1 cellular context compared by ENCODE assay signal in the genomic region with DNA sequence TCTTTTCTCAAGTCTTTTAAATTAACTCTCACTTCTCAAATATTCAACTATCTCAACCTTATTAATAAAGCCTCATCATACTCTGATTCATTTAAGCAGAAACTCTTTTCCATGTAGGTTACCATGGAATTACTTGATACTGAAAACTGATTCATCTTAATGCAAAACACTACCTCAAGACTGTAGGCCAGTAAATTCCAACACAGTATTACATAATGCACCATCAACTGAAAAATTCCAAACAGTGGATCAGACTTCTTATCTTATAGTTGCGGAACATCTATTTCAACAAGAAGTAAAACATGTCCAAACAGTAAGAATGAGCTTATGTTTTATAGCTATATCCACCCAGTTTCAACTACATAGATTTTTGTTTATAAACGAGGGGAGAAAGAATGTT.
TF ChIP-seq lines count a peak whose summit lies in the region.

No MANE protein-coding gene starts in this region.

TF ChIP-seq in K562, 482 proteins besides CTCF, POLR2A, EP300 and RAD21:
- TF ChIP-seq CBFA2T2 (conservative IDR thresholded peaks at IDR 0.05) (no peak), ZBTB1 (CRISPR knock-in tag; IDR thresholded peaks at IDR 0.05; ENCODE audit: borderline replicate concordance, low read depth) (no peak), GABPB1 (CRISPR knock-in tag; IDR thresholded peaks at IDR 0.05) (no peak), SMC3 (conservative IDR thresholded peaks at IDR 0.05; ENCODE audit: insufficient read depth, low read depth, low read length) (no peak), CCNT2 (IDR thresholded peaks at IDR 0.05; ENCODE audit: borderline replicate concordance, extremely low read depth, insufficient read length, low read depth, low read length) (no peak), RB1 (IDR thresholded peaks at IDR 0.05; ENCODE audit: low read depth) (no peak), BACH1 (tag; IDR thresholded peaks at IDR 0.05) (no peak), SRSF3 (IDR thresholded peaks at IDR 0.05; ENCODE audit: insufficient read depth, low read length) (no peak), PRMT5 (CRISPR knock-in tag; IDR thresholded peaks at IDR 0.05) (no peak), MCM5 (IDR thresholded peaks at IDR 0.05; ENCODE audit: low read depth) (no peak), NFRKB (IDR thresholded peaks at IDR 0.05; ENCODE audit: low read depth) (no peak), ZNF232 (CRISPR knock-in tag; IDR thresholded peaks at IDR 0.05) (no peak)
- TF ChIP-seq, protein P1, sequence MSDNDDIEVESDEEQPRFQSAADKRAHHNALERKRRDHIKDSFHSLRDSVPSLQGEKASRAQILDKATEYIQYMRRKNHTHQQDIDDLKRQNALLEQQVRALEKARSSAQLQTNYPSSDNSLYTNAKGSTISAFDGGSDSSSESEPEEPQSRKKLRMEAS (CRISPR knock-in tag; IDR thresholded peaks at IDR 0.05): no peak
- TF ChIP-seq, protein P2, sequence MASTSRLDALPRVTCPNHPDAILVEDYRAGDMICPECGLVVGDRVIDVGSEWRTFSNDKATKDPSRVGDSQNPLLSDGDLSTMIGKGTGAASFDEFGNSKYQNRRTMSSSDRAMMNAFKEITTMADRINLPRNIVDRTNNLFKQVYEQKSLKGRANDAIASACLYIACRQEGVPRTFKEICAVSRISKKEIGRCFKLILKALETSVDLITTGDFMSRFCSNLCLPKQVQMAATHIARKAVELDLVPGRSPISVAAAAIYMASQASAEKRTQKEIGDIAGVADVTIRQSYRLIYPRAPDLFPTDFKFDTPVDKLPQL (IDR thresholded peaks at IDR 0.05; ENCODE audit: extremely low read depth, insufficient read length): no peak
